Comparison of ENCODE assay signal across 27 cellular contexts in the genomic region with DNA sequence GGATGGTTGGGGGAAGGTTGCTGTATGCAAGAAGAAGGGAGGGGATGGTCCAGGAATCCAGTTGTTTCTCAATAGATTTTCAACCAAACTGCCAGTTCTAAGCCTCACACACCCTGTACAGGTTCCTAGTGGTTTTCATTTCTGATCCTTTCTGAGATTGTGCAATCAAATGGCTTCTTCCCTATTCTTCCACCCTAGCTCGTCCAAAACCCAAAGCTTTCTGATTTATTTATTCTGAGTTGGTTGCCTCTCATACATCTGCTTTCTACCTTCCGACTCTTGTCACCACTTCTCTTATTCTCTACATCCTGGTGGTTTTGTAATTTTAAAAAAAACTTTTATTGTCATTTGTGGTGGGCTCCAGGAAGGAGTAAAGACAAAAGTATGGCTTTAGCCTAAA. TPM values are rescaled to one million over a fixed set of nuclear protein-coding genes. Genes with fewer than 3 reads are reported as not detected.
"Had no signal": no experiment of that assay in that cellular context is flagged by ENCODE, and none has a peak within 500 bp of the region (broad histone marks: within the 10 kb centered on the region; RNA-seq: fewer than 3 reads in every experiment).

No MANE protein-coding gene starts in this region.

- H3K27me3 ChIP-seq: cardiac muscle cell, gastrocnemius medialis, left lung, thyroid gland had no signal

- H3K36me3 ChIP-seq: cardiac muscle cell, gastrocnemius medialis, left lung, spleen, thyroid gland had no signal

- ATAC-seq: esophagus mucosa, gastrocnemius medialis, left lung had no signal

- H3K9me3 ChIP-seq: gastrocnemius medialis, thyroid gland had no signal

- H3K4me1 ChIP-seq: gastrocnemius medialis, left lung, thyroid gland had no signal

- H3K27ac ChIP-seq: cardiac muscle cell, gastrocnemius medialis, left lung, spleen, thyroid gland had no signal

- DNase-seq: activated B cell treated with CpG ODN at 0.5 μM for 24 hours; activated CD4-positive, alpha-beta memory T cell treated with anti-CD3 and anti-CD28 coated beads for 36 hours; activated CD4-positive, alpha-beta T cell treated with anti-CD3 and anti-CD28 coated beads for 4 hours; activated naive CD4-positive, alpha-beta T cell treated with Interleukin-2 at 50 U/mL for 16 hours; activated naive CD8-positive, alpha-beta T cell treated with anti-CD3 and anti-CD28 coated beads, Interleukin-2, amount 10 ng/mL, durations not matched to agents 7 days and 5 days; amygdala; effector CD8-positive, alpha-beta T cell; gastrocnemius medialis; head of caudate nucleus; left lung; midbrain; nephron progenitor cell; nucleus accumbens; posterior cingulate gyrus; spleen; stimulated activated naive CD4-positive, alpha-beta T cell; thyroid gland had no signal

- H3K4me3 ChIP-seq: cardiac muscle cell, gastrocnemius medialis, left lung, spleen, thyroid gland had no signal

- H3K4me3 Mint-ChIP-seq: activated B cell treated with CpG ODN at 0.5 μM for 24 hours; activated CD4-positive, alpha-beta memory T cell treated with anti-CD3 and anti-CD28 coated beads for 36 hours; activated naive CD8-positive, alpha-beta T cell treated with anti-CD3 and anti-CD28 coated beads, Interleukin-2, amount 10 ng/mL, durations not matched to agents 7 days and 5 days; dendritic cell treated with granulocyte-macrophage colony-stimulating factor and Interleukin-4, amounts not matched to agents 40 ng/mL and 50 ng/mL, for 4 days; nephron progenitor cell had no signal

- H3K36me3 Mint-ChIP-seq: activated naive CD8-positive, alpha-beta T cell treated with anti-CD3 and anti-CD28 coated beads, Interleukin-2, amount 10 ng/mL, durations not matched to agents 7 days and 5 days had no signal

- H3K27ac Mint-ChIP-seq: activated B cell treated with CpG ODN at 0.5 μM for 24 hours; activated CD4-positive, alpha-beta memory T cell treated with anti-CD3 and anti-CD28 coated beads for 36 hours; activated naive CD8-positive, alpha-beta T cell treated with anti-CD3 and anti-CD28 coated beads, Interleukin-2, amount 10 ng/mL, durations not matched to agents 7 days and 5 days; dendritic cell treated with granulocyte-macrophage colony-stimulating factor and Interleukin-4, amounts not matched to agents 40 ng/mL and 50 ng/mL, for 4 days; nephron progenitor cell had no signal

- H3K27me3 Mint-ChIP-seq: activated B cell treated with CpG ODN at 0.5 μM for 24 hours had no signal

RNA-seq across cellular contexts. Expression of gene OR5A2, which starts 12.6 kb away (rescaled TPM):
- total RNA-seq: activated B cell treated with CpG ODN at 0.5 μM for 24 hours; activated CD4-positive, alpha-beta memory T cell treated with anti-CD3 and anti-CD28 coated beads for 36 hours; activated naive CD8-positive, alpha-beta T cell treated with anti-CD3 and anti-CD28 coated beads, Interleukin-2, amount 10 ng/mL, durations not matched to agents 7 days and 5 days; cardiac muscle cell; chondrocyte; esophagus mucosa; gastrocnemius medialis; kidney epithelial cell; left lung; lung microvascular endothelial cell; myocyte; renal cortical epithelial cell; spleen; subcutaneous adipose tissue; thyroid gland; urinary bladder had no signal
- polyA plus RNA-seq: cardiac muscle cell, spleen, urinary bladder had no signal

RNA-seq across cellular contexts. Expression of gene OR5A1, which starts 22.6 kb away (rescaled TPM):
- total RNA-seq: activated B cell treated with CpG ODN at 0.5 μM for 24 hours; activated CD4-positive, alpha-beta memory T cell treated with anti-CD3 and anti-CD28 coated beads for 36 hours; activated naive CD8-positive, alpha-beta T cell treated with anti-CD3 and anti-CD28 coated beads, Interleukin-2, amount 10 ng/mL, durations not matched to agents 7 days and 5 days; cardiac muscle cell; chondrocyte; esophagus mucosa; gastrocnemius medialis; kidney epithelial cell; left lung; lung microvascular endothelial cell; myocyte; renal cortical epithelial cell; spleen; subcutaneous adipose tissue; urinary bladder had no signal
- polyA plus RNA-seq: cardiac muscle cell, spleen, urinary bladder had no signal

RNA-seq across cellular contexts. Expression of gene OR4D6, which starts 43.1 kb away (rescaled TPM):
- total RNA-seq: activated B cell treated with CpG ODN at 0.5 μM for 24 hours; activated CD4-positive, alpha-beta memory T cell treated with anti-CD3 and anti-CD28 coated beads for 36 hours; activated naive CD8-positive, alpha-beta T cell treated with anti-CD3 and anti-CD28 coated beads, Interleukin-2, amount 10 ng/mL, durations not matched to agents 7 days and 5 days; cardiac muscle cell; chondrocyte; esophagus mucosa; gastrocnemius medialis; kidney epithelial cell; left lung; lung microvascular endothelial cell; myocyte; renal cortical epithelial cell; spleen; subcutaneous adipose tissue; thyroid gland; urinary bladder had no signal
- polyA plus RNA-seq: cardiac muscle cell, spleen, urinary bladder had no signal

RNA-seq across cellular contexts. Expression of gene OR5AN1, which starts 55.0 kb away (rescaled TPM):
- total RNA-seq: activated B cell treated with CpG ODN at 0.5 μM for 24 hours; activated CD4-positive, alpha-beta memory T cell treated with anti-CD3 and anti-CD28 coated beads for 36 hours; activated naive CD8-positive, alpha-beta T cell treated with anti-CD3 and anti-CD28 coated beads, Interleukin-2, amount 10 ng/mL, durations not matched to agents 7 days and 5 days; cardiac muscle cell; chondrocyte; esophagus mucosa; gastrocnemius medialis; kidney epithelial cell; left lung; lung microvascular endothelial cell; myocyte; renal cortical epithelial cell; thyroid gland; urinary bladder had no signal
- polyA plus RNA-seq: cardiac muscle cell, urinary bladder had no signal

RNA-seq across cellular contexts. Expression of gene OR4D10, which starts 59.5 kb away (rescaled TPM):
- total RNA-seq: activated B cell treated with CpG ODN at 0.5 μM for 24 hours; activated CD4-positive, alpha-beta memory T cell treated with anti-CD3 and anti-CD28 coated beads for 36 hours; activated naive CD8-positive, alpha-beta T cell treated with anti-CD3 and anti-CD28 coated beads, Interleukin-2, amount 10 ng/mL, durations not matched to agents 7 days and 5 days; cardiac muscle cell; chondrocyte; esophagus mucosa; gastrocnemius medialis; kidney epithelial cell; left lung; lung microvascular endothelial cell; myocyte; renal cortical epithelial cell; spleen; subcutaneous adipose tissue; thyroid gland; urinary bladder had no signal
- polyA plus RNA-seq: cardiac muscle cell, spleen, urinary bladder had no signal
